Comparison of ENCODE assay signal across 32 cellular contexts in the genomic region with DNA sequence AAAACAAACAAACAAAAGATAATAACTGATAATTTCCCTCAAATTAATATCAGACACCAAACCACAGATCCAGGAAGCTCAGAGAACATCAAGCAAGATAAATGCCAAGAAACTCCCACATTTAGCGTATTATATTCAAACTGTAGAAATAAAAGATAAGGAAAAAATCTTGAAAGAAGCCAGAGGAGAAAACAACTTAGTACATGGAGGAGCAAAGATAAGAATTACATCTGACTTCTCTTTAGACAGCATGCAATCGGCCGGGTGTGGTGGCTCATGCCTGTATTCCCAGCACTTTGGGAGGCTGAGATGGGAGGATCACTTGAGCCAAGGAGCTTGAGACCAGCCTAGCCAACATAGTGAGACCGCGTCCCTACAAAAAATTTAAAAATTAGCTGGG. TPM values are rescaled to one million over a fixed set of nuclear protein-coding genes. Genes with fewer than 3 reads are reported as not detected.
"Had no signal": no experiment of that assay in that cellular context is flagged by ENCODE, and none has a peak within 500 bp of the region (broad histone marks: within the 10 kb centered on the region; RNA-seq: fewer than 3 reads in every experiment).

No MANE protein-coding gene starts in this region.

- H3K27ac Mint-ChIP-seq: activated CD4-positive, alpha-beta T cell treated with anti-CD3 and anti-CD28 coated beads, Interleukin-2, amount 10 ng/mL, durations not matched to agents 24 days and 14 days; activated naive CD8-positive, alpha-beta T cell; stimulated activated naive CD8-positive, alpha-beta T cell treated with anti-CD3 and anti-CD28 coated beads, Interleukin-15, Interleukin-2, amounts not matched to agents 100 ng/mL and 50 ng/mL, for 24 hours had no signal

- H3K9me3 ChIP-seq: body of pancreas, gastrocnemius medialis, right lobe of liver, thyroid gland had no signal

- H3K27ac ChIP-seq: body of pancreas, cardiac muscle cell, coronary artery, dorsolateral prefrontal cortex, gastrocnemius medialis, right lobe of liver, thyroid gland had no signal

- ATAC-seq: body of pancreas, gastrocnemius medialis, left ventricle myocardium superior, right lobe of liver had no signal

- H3K4me3 Mint-ChIP-seq: activated CD4-positive, alpha-beta T cell treated with anti-CD3 and anti-CD28 coated beads, Interleukin-2, amount 10 ng/mL, durations not matched to agents 24 days and 14 days; activated naive CD8-positive, alpha-beta T cell; naive B cell; stimulated activated naive CD8-positive, alpha-beta T cell treated with anti-CD3 and anti-CD28 coated beads, Interleukin-15, Interleukin-2, amounts not matched to agents 100 ng/mL and 50 ng/mL, for 24 hours; T-helper 2 cell treated with Interferon-gamma antibody and Interleukin-4, amounts not matched to agents 5 μg/mL and 100 μg/mL, for 36 hours had no signal

- H3K27me3 Mint-ChIP-seq: activated CD4-positive, alpha-beta T cell treated with anti-CD3 and anti-CD28 coated beads, Interleukin-2, amount 10 ng/mL, durations not matched to agents 24 days and 14 days; activated naive CD8-positive, alpha-beta T cell; naive B cell; stimulated activated naive CD8-positive, alpha-beta T cell treated with anti-CD3 and anti-CD28 coated beads, Interleukin-15, Interleukin-2, amounts not matched to agents 100 ng/mL and 50 ng/mL, for 24 hours had no signal

- DNase-seq: activated CD4-positive, alpha-beta T cell treated with anti-CD3 and anti-CD28 coated beads, Interleukin-2, amount 10 ng/mL, durations not matched to agents 24 days and 14 days; activated CD4-positive, CD25-positive, alpha-beta regulatory T cell treated with anti-CD3 and anti-CD28 coated beads, Interleukin-2, amount 50 U/mL, for 72 hours; activated effector memory CD4-positive, alpha-beta T cell treated with Interleukin-2 at 50 U/mL for 16 hours; activated naive CD4-positive, alpha-beta T cell treated with Interleukin-2 at 50 U/mL for 16 hours; aorta; body of pancreas; dorsolateral prefrontal cortex; effector memory CD4-positive, alpha-beta T cell; gastrocnemius medialis; glutamatergic neuron; left cardiac atrium; left ventricle myocardium superior; mammary epithelial cell; naive B cell; posterior cingulate gyrus; right lobe of liver; stimulated activated CD4-positive, alpha-beta T cell treated with anti-CD3 and anti-CD28 coated beads, Interleukin-12 subunit alpha, Interleukin-12 subunit beta, amount 100 ng/mL, for 4 hours; stimulated activated CD4-positive, alpha-beta T cell treated with anti-CD3 and anti-CD28 coated beads, Interleukin-4, amount 100 ng/mL, for 1 hour; T-helper 1 cell; thyroid gland had no signal

- H3K9me3 Mint-ChIP-seq: stimulated activated naive CD8-positive, alpha-beta T cell treated with anti-CD3 and anti-CD28 coated beads, Interleukin-15, Interleukin-2, amounts not matched to agents 100 ng/mL and 50 ng/mL, for 24 hours had no signal

- H3K36me3 ChIP-seq: cardiac muscle cell, gastrocnemius medialis, right lobe of liver, thyroid gland had no signal

- H3K27me3 ChIP-seq: body of pancreas, cardiac muscle cell, dorsolateral prefrontal cortex, gastrocnemius medialis, right lobe of liver, thyroid gland had no signal

- H3K4me3 ChIP-seq: body of pancreas, cardiac muscle cell, coronary artery, dorsolateral prefrontal cortex, gastrocnemius medialis, right lobe of liver, thyroid gland had no signal

- H3K4me1 ChIP-seq: body of pancreas, gastrocnemius medialis, right lobe of liver had no signal

RNA-seq across cellular contexts. Expression of gene MLANA, which starts 17.2 kb away (rescaled TPM):
- total RNA-seq: activated CD4-positive, alpha-beta T cell treated with anti-CD3 and anti-CD28 coated beads, Interleukin-2, amount 10 ng/mL, durations not matched to agents 24 days and 14 days; aorta; body of pancreas; cardiac muscle cell; cerebellum; dorsolateral prefrontal cortex; gastrocnemius medialis; left cardiac atrium; left ventricle myocardium superior; mammary epithelial cell; osteoblast; right lobe of liver; skeletal muscle tissue; subcutaneous adipose tissue; thyroid gland; urinary bladder had no signal
- polyA plus RNA-seq: adipose tissue, keratinocyte, mammary epithelial cell, urinary bladder had no signal
